ENCODE assay signal across 9 cellular contexts in the genomic region with DNA sequence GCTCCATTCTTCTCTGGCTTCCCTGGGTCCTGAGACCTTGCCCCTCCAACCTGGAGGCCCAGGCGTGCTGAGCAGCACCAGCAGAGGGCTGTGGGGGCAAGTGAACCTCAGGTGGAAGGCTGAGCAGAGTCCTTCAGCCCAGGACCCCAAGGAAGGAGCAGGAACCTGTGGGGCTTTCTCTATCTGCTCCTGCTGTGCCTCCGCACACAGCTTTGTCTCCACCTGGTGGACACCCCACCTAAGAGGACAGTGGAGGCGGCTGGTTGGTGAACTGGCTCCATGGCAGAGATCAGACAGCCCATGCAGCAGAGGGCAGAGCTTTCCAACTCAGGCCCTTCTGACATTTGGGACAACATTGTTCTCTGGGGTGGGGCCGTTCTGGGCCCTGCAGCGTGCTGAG. TPM values are rescaled to one million over a fixed set of nuclear protein-coding genes. Genes with fewer than 3 reads are reported as not detected.
DNase-seq lines count a peak whose midpoint lies in the region; ATAC-seq, FAIRE-seq and TF ChIP-seq lines count a peak whose summit lies in the region.
"Had no signal": no experiment of that assay in that cellular context is flagged by ENCODE, and none has a peak within 500 bp of the region (broad histone marks: within the 10 kb centered on the region; RNA-seq: fewer than 3 reads in every experiment).

No MANE protein-coding gene starts in this region.

- H3K36me3 ChIP-seq in liver (ENCODE audit: control insufficient read depth in 4 of 4, insufficient read depth in 3 of 4, low read depth in 1 of 4, low read length in 3 of 4) (no peaks in the 10 kb centered on the region), vagina (no peaks in the 10 kb centered on the region), psoas muscle (ENCODE audit: insufficient read depth in 1 of 2, low read depth in 1 of 2) (no peaks in the 10 kb centered on the region)

- TF ChIP-seq RAD21 in liver (IDR thresholded peaks at IDR 0.05), result peak in 1 of 2 donors; percentile 45

- H3K27ac ChIP-seq in liver (ENCODE audit: low read depth in 1 of 2, low read length in 2 of 2) (no peak overlapping the region), vagina (no peak overlapping the region), psoas muscle (no peak overlapping the region), substantia nigra (ENCODE audit: low read depth, low read length, poor library complexity, severe bottlenecking) (no peak overlapping the region)

- H3K4me1 ChIP-seq in liver (ENCODE audit: control insufficient read depth in 4 of 4, insufficient read depth in 4 of 4, low read length in 3 of 4), result no peaks in the 10 kb centered on the region
- no peaks in the 10 kb centered on the region for H3K4me1 ChIP-seq in vagina
- H3K4me1 ChIP-seq in psoas muscle, result no peaks in the 10 kb centered on the region

- peaks cover 0 to 6% (median 0%) of the 10 kb centered on the region in 4 donors for H3K9me3 ChIP-seq in liver (ENCODE audit: control insufficient read depth in 4 of 4, low read length in 3 of 4)
- peaks cover 8% of the 10 kb centered on the region for H3K9me3 ChIP-seq in vagina
- H3K9me3 ChIP-seq in psoas muscle, result peaks cover 10% of the 10 kb centered on the region

- no peak overlapping the region for H3K4me3 Mint-ChIP-seq in activated T-cell treated with anti-CD3 and anti-CD28 coated beads, Interleukin-2, amount 50 U/mL, for 4 hours

- TF ChIP-seq POLR2A in GM12891 (IDR thresholded peaks at IDR 0.05; ENCODE audit: low read depth, low read length) (no peak), vagina (IDR thresholded peaks at IDR 0.05) (no peak)

- intact Hi-C loops in vagina (cut with DNase I), result no loop called here
- intact Hi-C loops in psoas muscle (cut with DNase I), result no loop called here

- no peaks in the 10 kb centered on the region for H3K27me3 ChIP-seq in liver (ENCODE audit: control insufficient read depth in 4 of 4, insufficient read depth in 4 of 4, low read length in 3 of 4)
- H3K27me3 ChIP-seq in vagina, result no peaks in the 10 kb centered on the region
- peaks cover 0 to 3% (median 0%) of the 10 kb centered on the region in 3 donors for H3K27me3 ChIP-seq in psoas muscle (ENCODE audit: insufficient read depth in 3 of 3, low read length in 2 of 3)

- no peak overlapping the region for H3K4me3 ChIP-seq in liver (ENCODE audit: low read depth in 1 of 3, low read length in 3 of 3)
- H3K4me3 ChIP-seq in vagina, result no peak overlapping the region
- H3K4me3 ChIP-seq in psoas muscle, result no peak overlapping the region

- no peak for FAIRE-seq in GM12891 (lab: Jason Lieb, UNC)
- FAIRE-seq: TTC549 had no signal

- H3K9ac ChIP-seq in liver (ENCODE audit: low read depth in 1 of 2, low read length in 2 of 2), result no peak overlapping the region

- TF ChIP-seq CTCF in liver (IDR thresholded peaks at IDR 0.05; ENCODE audit: low read depth, low read length, missing input control), result peak; percentile 26
- no peak for TF ChIP-seq CTCF in vagina (IDR thresholded peaks at IDR 0.05)
- TF ChIP-seq CTCF in psoas muscle (IDR thresholded peaks at IDR 0.05), result no peak

- DNase-seq in GM12891 (ENCODE audit: insufficient read length, low spot score) (peak; percentile 56), NCI-H226 (peak; percentile 39), vagina (ENCODE audit: extremely low spot score in 2 of 2) (no peak), psoas muscle (no peak), substantia nigra (lab: John Stamatoyannopoulos, UW) (no peak)
- DNase-seq in activated T-cell treated with anti-CD3 and anti-CD28 coated beads, Interleukin-2, amount 50 U/mL, for 4 hours, result peak; percentile 52

- H3K9me3 Mint-ChIP-seq in activated T-cell treated with anti-CD3 and anti-CD28 coated beads, Interleukin-2, amount 50 U/mL, for 4 hours, result peaks cover 4% of the 10 kb centered on the region

- no peaks in the 10 kb centered on the region for H3K4me1 Mint-ChIP-seq in activated T-cell treated with anti-CD3 and anti-CD28 coated beads, Interleukin-2, amount 50 U/mL, for 4 hours (ENCODE audit: low read depth)

- H3K27me3 Mint-ChIP-seq in activated T-cell treated with anti-CD3 and anti-CD28 coated beads, Interleukin-2, amount 50 U/mL, for 4 hours (ENCODE audit: low read depth), result peaks cover 1% of the 10 kb centered on the region

- WGBS in liver, result 49% methylated on average over 5 of the region's 5 CpGs
- 52 to 59% (median 54%) methylated on average over 5 of the region's 5 CpGs for WGBS in psoas muscle, 3 donors

- H3K36me3 Mint-ChIP-seq in activated T-cell treated with anti-CD3 and anti-CD28 coated beads, Interleukin-2, amount 50 U/mL, for 4 hours (ENCODE audit: insufficient read depth), result no peaks in the 10 kb centered on the region

- peak; percentile 72 to 77 for ATAC-seq in activated T-cell treated with anti-CD3 and anti-CD28 coated beads, Interleukin-2, amount 50 U/mL, for 4 hours
- ATAC-seq in GM18870 (IDR thresholded peaks at IDR 0.05; ENCODE audit: unreplicated experiment), result no peak
- no peak for ATAC-seq in psoas muscle

TF ChIP-seq in GM12891, 5 proteins besides CTCF, POLR2A, EP300 and RAD21:
- no peak for TF ChIP-seq SPI1 (IDR thresholded peaks at IDR 0.05; ENCODE audit: low read depth, low read length)
- TF ChIP-seq PAX5 (IDR thresholded peaks at IDR 0.05; ENCODE audit: insufficient read depth, low read length, severe bottlenecking), result no peak
- no peak for TF ChIP-seq POU2F2 (IDR thresholded peaks at IDR 0.05; ENCODE audit: low read depth, low read length)
- no peak for TF ChIP-seq POLR2AphosphoS5 (IDR thresholded peaks at IDR 0.05; ENCODE audit: low read depth, low read length)

TF ChIP-seq in liver, 16 proteins besides CTCF, POLR2A, EP300 and RAD21:
- TF ChIP-seq EGR1 (IDR thresholded peaks at IDR 0.05; ENCODE audit: low read depth in 2 of 2) (no peak), NR2F2 (IDR thresholded peaks at IDR 0.05) (no peak), GABPA (IDR thresholded peaks at IDR 0.05 in 1 of 2, conservative IDR thresholded peaks at IDR 0.05 in 1 of 2) (no peak), FOXA2 (IDR thresholded peaks at IDR 0.05) (no peak)

RNA-seq across cellular contexts. Expression of a gene that starts 19.7 kb away (rescaled TPM):
- polyA plus RNA-seq in GM12891 (2012; ENCODE audit: low read depth, missing spikeins), result 0.26 TPM
- total RNA-seq in activated T-cell treated with anti-CD3 and anti-CD28 coated beads, Interleukin-2, amount 50 U/mL, for 4 hours, result 1 to 10 TPM in 1 of 3 donors, under 1 TPM in 2; 0.53 to 1.1 (median 0.90) TPM
- not detected for total RNA-seq in liver
- polyA plus RNA-seq in liver, result not detected
- not detected for total RNA-seq in vagina
- not detected for total RNA-seq in psoas muscle
- polyA plus RNA-seq in psoas muscle, result not detected

RNA-seq across cellular contexts. Expression of a gene that starts 31.4 kb away (rescaled TPM):
- 0.15 TPM for polyA plus RNA-seq in GM12891 (2012; ENCODE audit: low read depth, missing spikeins)
- total RNA-seq in activated T-cell treated with anti-CD3 and anti-CD28 coated beads, Interleukin-2, amount 50 U/mL, for 4 hours, result not detected
- not detected for total RNA-seq in liver
- polyA plus RNA-seq in liver, result not detected
- 0.98 TPM for total RNA-seq in vagina
- total RNA-seq in psoas muscle, result not detected
- polyA plus RNA-seq in psoas muscle, result under 1 TPM in 1 of 3 donors, not detected in 2; 0.04 TPM

Comparison
In these comparisons a context has a peak if more than half of its experiments do, and no peak if none do; other contexts are left out.
1. DNase-seq: peak in GM12891 (single experiment), NCI-H226 (single experiment) and activated T-cell treated with anti-CD3 and anti-CD28 coated beads, Interleukin-2, amount 50 U/mL, for 4 hours (single experiment); none in vagina (0 of 2), psoas muscle (0 of 2) and substantia nigra (0 of 49).
2. ATAC-seq: peak in activated T-cell treated with anti-CD3 and anti-CD28 coated beads, Interleukin-2, amount 50 U/mL, for 4 hours (2 of 2); none in GM18870 (single experiment) and psoas muscle (0 of 4).